14 cellular contexts compared by ENCODE assay signal in the genomic region with DNA sequence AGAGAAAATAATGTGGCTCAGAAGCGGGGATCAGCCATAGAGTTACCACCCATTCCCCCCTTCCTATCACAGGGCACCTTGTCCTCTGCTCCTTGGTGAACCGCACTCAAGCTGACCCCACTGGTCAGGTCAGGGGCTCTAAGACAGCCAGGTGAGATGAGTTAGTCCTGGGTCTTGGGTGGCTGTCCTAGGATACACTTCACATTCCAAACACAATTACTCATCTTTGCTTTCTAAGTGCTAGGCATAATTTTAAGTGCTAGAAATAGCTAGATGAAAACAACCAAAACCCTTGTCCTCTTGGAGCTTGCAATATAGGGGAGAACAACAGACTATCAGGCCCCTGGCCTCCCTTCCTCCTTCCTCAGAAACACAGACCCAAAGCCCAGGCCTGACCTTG. TPM values are rescaled to one million over a fixed set of nuclear protein-coding genes. Genes with fewer than 3 reads are reported as not detected.
DNase-seq lines count a peak whose midpoint lies in the region; ATAC-seq and TF ChIP-seq lines count a peak whose summit lies in the region.
"Had no signal": no experiment of that assay in that cellular context is flagged by ENCODE, and none has a peak within 500 bp of the region (broad histone marks: within the 10 kb centered on the region; RNA-seq: fewer than 3 reads in every experiment).

No MANE protein-coding gene starts in this region.

- H3K36me3 ChIP-seq in gastrocnemius medialis: peaks cover 0 to 23% of the 10 kb centered on the region in 2 donors

- H3K27ac ChIP-seq in gastrocnemius medialis: peak overlapping the region; percentile 80 to 88 (median 86)

- TF ChIP-seq CTCF in gastrocnemius medialis (IDR thresholded peaks at IDR 0.05 in 4 of 5, conservative IDR thresholded peaks at IDR 0.05 in 1 of 5): no peak

- TF ChIP-seq POLR2A in gastrocnemius medialis (IDR thresholded peaks at IDR 0.05): no peak

- no peaks in the 10 kb centered on the region for H3K27me3 ChIP-seq in gastrocnemius medialis
- H3K27me3 ChIP-seq: MG63 had no signal

- ATAC-seq in SK-N-SH treated with all-trans-retinoic acid at 6 μM for 48 hours (peak; percentile 61), gastrocnemius medialis (peak in 1 of 2 donors; percentile 14), HG02642 (IDR thresholded peaks at IDR 0.05; ENCODE audit: poor library complexity, unreplicated experiment) (no peak)
- ATAC-seq: natural killer cell treated with Interleukin-12 subunit alpha and Interleukin-12 subunit beta and Interleukin-15 and Interleukin-18, amount 100 ng/mL, for 72 hours had no signal

- intact Hi-C loops in gastrocnemius medialis (cut with DNase I; ENCODE audit: low total_unique reads): loop anchor here (10.0 kb wide), 1 partner anchor 337 kb away; the partner anchor contains the start of genes GPBP1L1 and TMEM69

- in situ Hi-C loops in gastrocnemius medialis (cut with MboI; ENCODE audit: low sequenced_read_pairs in 4 of 4): no loop called here

- no peak overlapping the region for H3K4me3 ChIP-seq in gastrocnemius medialis
- H3K4me3 ChIP-seq: MG63 had no signal

- peaks cover 38 to 46% of the 10 kb centered on the region in 2 donors for H3K4me1 ChIP-seq in gastrocnemius medialis

- H3K9me3 ChIP-seq in gastrocnemius medialis: no peaks in the 10 kb centered on the region
- H3K9me3 ChIP-seq: MG63 had no signal

- DNase-seq in EH (ENCODE audit: low read depth): peak; percentile 62
- DNase-seq in glomerular visceral epithelial cell (ENCODE audit: extremely low spot score): peak; percentile 38
- DNase-seq in gastrocnemius medialis: no peak
- no peak for DNase-seq in NOMO-1 (lab: John Stamatoyannopoulos, UW; ENCODE audit: unreplicated experiment in 2 of 2)
- DNase-seq in D341Med (ENCODE audit: low spot score): no peak
- no peak for DNase-seq in COLO668 (lab: John Stamatoyannopoulos, UW; ENCODE audit: unreplicated experiment)
- DNase-seq: activated CD4-positive, CD25-positive, alpha-beta regulatory T cell treated with anti-CD3 and anti-CD28 coated beads, Interleukin-2, amount 50 U/mL, for 72 hours; activated effector memory CD4-positive, alpha-beta T cell treated with Interleukin-2 at 50 U/mL for 16 hours; MG63; NCI-H345; stimulated activated CD4-positive, alpha-beta T cell treated with anti-CD3 and anti-CD28 coated beads, Interleukin-2, amount 100 ng/mL, for 48 hours had no signal

TF ChIP-seq in SK-N-SH treated with all-trans-retinoic acid at 6 μM for 48 hours, 23 proteins besides CTCF, POLR2A, EP300 and RAD21:
- TF ChIP-seq ZC3H10 (CRISPR knock-in tag; IDR thresholded peaks at IDR 0.05) (no peak), PPARA (CRISPR knock-in tag; IDR thresholded peaks at IDR 0.05; ENCODE audit: borderline replicate concordance) (no peak), BACH2 (CRISPR knock-in tag; IDR thresholded peaks at IDR 0.05; ENCODE audit: borderline replicate concordance) (no peak), ISL1 (CRISPR knock-in tag; IDR thresholded peaks at IDR 0.05) (no peak), ZNF70 (CRISPR knock-in tag; IDR thresholded peaks at IDR 0.05) (no peak)

RNA-seq across cellular contexts. Expression of gene MUTYH, which starts 7.8 kb away (rescaled TPM):
- 10 to 100 TPM; 10.1 to 20.6 (median 11.0) TPM for total RNA-seq in gastrocnemius medialis

RNA-seq across cellular contexts. Expression of gene TOE1, which starts 8.1 kb away (rescaled TPM):
- 1 to 10 TPM; 2.9 to 9.4 (median 5.3) TPM for total RNA-seq in gastrocnemius medialis

RNA-seq across cellular contexts. Expression of gene HPDL, which starts 21.3 kb away (rescaled TPM):
- 1 to 10 TPM in 2 of 4 donors, under 1 TPM in 1, not detected in 1; 0.16 to 2.3 (median 1.1) TPM for total RNA-seq in gastrocnemius medialis

Comparison
In these comparisons a context has a peak if more than half of its experiments do, and no peak if none do; other contexts are left out.
1. DNase-seq: peak in EH (single experiment) and glomerular visceral epithelial cell (single experiment); none in gastrocnemius medialis (0 of 2), NOMO-1 (0 of 2), D341Med (single experiment) and COLO668 (single experiment).